In the genomic region with DNA sequence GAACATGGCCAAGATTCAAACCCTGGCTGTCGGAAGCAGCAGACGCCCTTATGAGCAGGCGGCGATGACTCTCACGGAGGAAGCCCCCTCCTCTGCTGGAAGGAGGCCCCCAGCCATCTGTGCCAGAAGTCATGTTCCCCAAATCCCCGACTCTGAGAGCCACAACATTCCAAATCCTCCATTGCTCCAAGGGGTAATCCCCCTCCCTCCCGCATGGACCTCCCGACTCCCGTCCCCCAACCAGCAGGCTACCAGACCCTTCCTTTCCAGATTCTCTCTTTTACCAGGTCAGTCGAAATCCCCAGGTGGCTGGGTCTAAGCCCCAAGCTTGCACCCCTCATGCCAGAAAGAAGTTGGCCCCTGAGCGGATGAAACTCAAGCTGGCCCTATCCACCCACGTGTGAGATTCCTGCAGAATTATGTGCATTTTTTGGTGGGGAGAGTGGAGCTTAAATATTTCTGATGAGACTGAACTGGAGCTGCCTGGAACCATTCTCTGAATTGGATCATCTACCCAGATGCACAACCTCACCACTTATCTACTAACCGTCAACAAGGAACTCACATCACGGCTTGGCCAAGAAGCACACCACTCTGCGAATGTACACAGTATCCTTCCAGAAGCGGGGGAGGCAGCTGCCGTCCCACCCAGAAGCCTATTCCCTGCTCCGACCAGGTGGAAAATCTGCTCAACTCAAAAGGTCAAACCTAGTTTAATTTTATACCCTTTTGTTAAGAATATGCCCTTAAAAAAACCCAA, we compare ENCODE assay signal across 30 cellular contexts.
A peak's percentile ranks its signal among the peaks of the same experiment; 100 is the strongest.
DNase-seq lines count a peak whose midpoint lies in the region; ATAC-seq, FAIRE-seq and TF ChIP-seq lines count a peak whose summit lies in the region.
"Had no signal": no experiment of that assay in that cellular context is flagged by ENCODE, and none has a peak within 500 bp of the region (broad histone marks: within the 10 kb centered on the region; RNA-seq: fewer than 3 reads in every experiment).

No MANE protein-coding gene starts in this region.

- no peak for ATAC-seq in thoracic aorta (ENCODE audit: insufficient number of reproducible peaks, low FRiP score, low read depth)
- ATAC-seq in HG03521 (IDR thresholded peaks at IDR 0.05; ENCODE audit: unreplicated experiment): no peak
- ATAC-seq: activated CD8-positive, alpha-beta T cell treated with anti-CD3 and anti-CD28 coated beads for 36 hours; mucosa of descending colon; psoas muscle had no signal

- H3K27ac ChIP-seq in astrocyte (ENCODE audit: low read depth, low read length): no peak overlapping the region
- peak overlapping the region; percentile 69 to 84 for H3K27ac ChIP-seq in thoracic aorta
- H3K27ac ChIP-seq: BLaER1, epithelial cell of prostate, PC-9, psoas muscle, stomach, tibial nerve had no signal

- H3K4me3 ChIP-seq in astrocyte (ENCODE audit: insufficient read depth, low read depth, low read length) (no peak overlapping the region), thoracic aorta (peak overlapping the region; percentile 41)
- H3K4me3 ChIP-seq: BLaER1, mucosa of descending colon, PC-9, psoas muscle, stomach, tibial nerve had no signal

- no peaks in the 10 kb centered on the region for H3K27me3 ChIP-seq in astrocyte (ENCODE audit: insufficient read depth, low read length)
- no peaks in the 10 kb centered on the region for H3K27me3 ChIP-seq in thoracic aorta (replicated peaks; ENCODE audit: insufficient read depth)
- H3K27me3 ChIP-seq: BLaER1 had no signal

- no peak overlapping the region for H3K27ac Mint-ChIP-seq in astrocyte (ENCODE audit: unreplicated experiment)
- H3K27ac Mint-ChIP-seq in neural crest cell (ENCODE audit: unreplicated experiment): peak overlapping the region; percentile 57
- H3K27ac Mint-ChIP-seq: activated CD8-positive, alpha-beta T cell treated with anti-CD3 and anti-CD28 coated beads for 36 hours; activated naive CD8-positive, alpha-beta T cell; activated T-helper 2 cell treated with anti-CD3 and anti-CD28 coated beads, Interferon-gamma antibody, Interleukin-2, Interleukin-4, amounts not matched to agents 10 μg/mL and 5 μg/mL and 100 μg/mL, durations not matched to agents 14 hours and 24 hours and 36 hours had no signal

- no peak overlapping the region for H3K4me2 ChIP-seq in astrocyte (ENCODE audit: low read length)
- H3K4me2 ChIP-seq: BLaER1, PC-9 had no signal

- intact Hi-C loops in cardiac septum (cut with DNase I): no loop called here

- no peaks in the 10 kb centered on the region for H3K9me3 ChIP-seq in astrocyte (ENCODE audit: insufficient read depth, low read depth, low read length)
- H3K9me3 ChIP-seq in thoracic aorta: no peaks in the 10 kb centered on the region
- H3K9me3 ChIP-seq: BLaER1, Caco-2, mucosa of descending colon, psoas muscle, stomach, tibial nerve had no signal

- H3K4me1 ChIP-seq in astrocyte (ENCODE audit: insufficient read depth, low read length): peaks cover 4% of the 10 kb centered on the region
- H3K4me1 ChIP-seq in thoracic aorta (ENCODE audit: control insufficient read depth in 1 of 2, low read depth in 2 of 2): peaks cover 14 to 25% of the 10 kb centered on the region in 2 donors
- H3K4me1 ChIP-seq: BLaER1, Caco-2, stomach had no signal

- H3K4me3 Mint-ChIP-seq in astrocyte (ENCODE audit: unreplicated experiment) (no peak overlapping the region), neural crest cell (no peak overlapping the region)
- H3K4me3 Mint-ChIP-seq: activated CD8-positive, alpha-beta T cell treated with anti-CD3 and anti-CD28 coated beads for 36 hours; activated naive CD8-positive, alpha-beta T cell; central memory CD8-positive, alpha-beta T cell had no signal

- H3K9ac ChIP-seq in astrocyte (ENCODE audit: low read length): no peak overlapping the region
- H3K9ac ChIP-seq: BLaER1 had no signal

- H3K4me1 Mint-ChIP-seq in astrocyte (ENCODE audit: low read depth, unreplicated experiment) (peaks cover 10% of the 10 kb centered on the region), neural crest cell (peaks cover 4% of the 10 kb centered on the region)
- H3K4me1 Mint-ChIP-seq: central memory CD8-positive, alpha-beta T cell had no signal

- H3K36me3 Mint-ChIP-seq in astrocyte (ENCODE audit: low read depth, unreplicated experiment) (no peaks in the 10 kb centered on the region), neural crest cell (ENCODE audit: low read depth) (no peaks in the 10 kb centered on the region)
- H3K36me3 Mint-ChIP-seq: activated naive CD8-positive, alpha-beta T cell had no signal

- H2AFZ ChIP-seq in astrocyte (ENCODE audit: low read depth, low read length): no peak overlapping the region
- H2AFZ ChIP-seq: PC-9 had no signal

- peaks cover 33% of the 10 kb centered on the region for H3K27me3 Mint-ChIP-seq in astrocyte (ENCODE audit: low read depth, unreplicated experiment)
- H3K27me3 Mint-ChIP-seq in neural crest cell (ENCODE audit: low read depth): no peaks in the 10 kb centered on the region
- H3K27me3 Mint-ChIP-seq: activated CD8-positive, alpha-beta T cell treated with anti-CD3 and anti-CD28 coated beads for 36 hours; activated naive CD8-positive, alpha-beta T cell had no signal

- H4K20me1 ChIP-seq in astrocyte (ENCODE audit: insufficient read depth, low read length): no peaks in the 10 kb centered on the region
- H4K20me1 ChIP-seq: BLaER1 had no signal

- no peaks in the 10 kb centered on the region for H3K79me2 ChIP-seq in astrocyte (ENCODE audit: insufficient read depth, low read length)

- H3K9me3 Mint-ChIP-seq in astrocyte (ENCODE audit: unreplicated experiment): peaks cover 4% of the 10 kb centered on the region
- H3K9me3 Mint-ChIP-seq in neural crest cell: no peaks in the 10 kb centered on the region
- H3K9me3 Mint-ChIP-seq: activated T-helper 2 cell treated with anti-CD3 and anti-CD28 coated beads, Interferon-gamma antibody, Interleukin-2, Interleukin-4, amounts not matched to agents 10 μg/mL and 5 μg/mL and 100 μg/mL, durations not matched to agents 14 hours and 24 hours and 36 hours; central memory CD8-positive, alpha-beta T cell had no signal

- no peak for FAIRE-seq in astrocyte (lab: Jason Lieb, UNC)
- FAIRE-seq: GM19239, kidney, small intestine had no signal

- TF ChIP-seq CTCF in astrocyte (IDR thresholded peaks at IDR 0.05; ENCODE audit: insufficient read depth, low read depth, low read length) (no peak), neural crest cell (conservative IDR thresholded peaks at IDR 0.05) (no peak), thoracic aorta (IDR thresholded peaks at IDR 0.05) (no peak)

- H3K36me3 ChIP-seq in astrocyte (ENCODE audit: insufficient read depth, low read length) (no peaks in the 10 kb centered on the region), thoracic aorta (no peaks in the 10 kb centered on the region)
- H3K36me3 ChIP-seq: BLaER1, stomach, tibial nerve had no signal

- DNase-seq in astrocyte (ENCODE audit: low read depth) (peak; percentile 37), cardiac septum (ENCODE audit: low spot score) (peak; percentile 69), neural crest cell (ENCODE audit: low read depth, low spot score) (no peak), thoracic aorta (ENCODE audit: low spot score) (no peak), NCI-H1417 treated with DMSO at 0.1 percent for 48 hours (lab: John Stamatoyannopoulos, UW) (no peak), activated gamma-delta T cell treated with Interleukin-2 at 50 U/mL for 16 hours (no peak)
- DNase-seq: activated CD8-positive, alpha-beta T cell treated with anti-CD3 and anti-CD28 coated beads for 36 hours; anterior cingulate cortex; Caco-2; DMS79 treated with DMSO at 0.1 percent for 48 hours; GF-D8; Kasumi-1; kidney; mucosa of descending colon; NCI-H524; PC-9; psoas muscle; SHP77; small intestine; stimulated activated CD4-positive, alpha-beta T cell treated with anti-CD3 and anti-CD28 coated beads, Interleukin-1b, Interleukin-23, amount 100 ng/mL, for 48 hours; stimulated activated CD8-positive, alpha-beta memory T cell treated with anti-CD3 and anti-CD28 coated beads, Interleukin-4, amount 100 ng/mL, for 48 hours; stomach had no signal

Comparison
In these comparisons a context has a peak if more than half of its experiments do, and no peak if none do; other contexts are left out.
1. DNase-seq: peak in astrocyte (single experiment) and cardiac septum (single experiment); none in neural crest cell (single experiment), thoracic aorta (single experiment), NCI-H1417 treated with DMSO at 0.1 percent for 48 hours (single experiment) and activated gamma-delta T cell treated with Interleukin-2 at 50 U/mL for 16 hours (single experiment).